ENCODE assay signal across 8 cellular contexts in the genomic region with DNA sequence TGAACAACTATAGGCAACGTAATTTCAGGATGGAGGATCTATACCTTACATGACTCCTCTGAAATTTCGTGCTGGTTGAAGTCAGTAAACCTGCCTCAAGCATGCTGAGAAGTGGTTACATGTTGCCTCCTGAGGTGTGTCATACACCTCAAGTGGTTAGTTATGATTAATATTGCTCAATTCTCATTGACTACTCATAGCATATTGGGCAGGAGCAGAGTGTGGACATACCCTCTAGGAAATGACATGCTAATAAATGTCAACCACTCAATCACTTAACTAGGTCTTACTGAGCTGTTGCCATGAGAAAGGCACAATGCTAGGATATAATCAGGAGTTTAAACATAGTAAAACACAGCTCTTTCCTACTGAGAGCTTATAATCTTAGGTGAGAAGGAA. TPM values are rescaled to one million over a fixed set of nuclear protein-coding genes. Genes with fewer than 3 reads are reported as not detected.
A peak's percentile ranks its signal among the peaks of the same experiment; 100 is the strongest.
DNase-seq lines count a peak whose midpoint lies in the region; ATAC-seq and TF ChIP-seq lines count a peak whose summit lies in the region.

No MANE protein-coding gene starts in this region.

- H3K27ac ChIP-seq in vagina, result peak overlapping the region; percentile 70

- ATAC-seq in activated CD8-positive, alpha-beta T cell treated with anti-CD3 and anti-CD28 coated beads, Interleukin-2, amount 10 ng/mL, durations not matched to agents 7 days and 5 days, result peak; percentile 23
- ATAC-seq in HG02678 (IDR thresholded peaks at IDR 0.05; ENCODE audit: unreplicated experiment), result no peak

- CTCF ChIA-PET in activated CD8-positive, alpha-beta T cell treated with anti-CD3 and anti-CD28 coated beads, Interleukin-2, amount 10 ng/mL, durations not matched to agents 7 days and 5 days (lab: Charles Lee), result interaction anchor here (0.9 to 3.9 kb wide), 6 partner anchors 11 to 88 kb away, joined by 3 to 27 read pairs (median 4); no protein-coding TSS in a partner anchor

- in situ Hi-C loops in KBM-7 (cut with MboI; ENCODE audit: low pct_unique_long_range_greater_than_20kb, low sequenced_read_pairs), result no loop called here

- H3K4me3 Mint-ChIP-seq in activated CD8-positive, alpha-beta T cell treated with anti-CD3 and anti-CD28 coated beads, Interleukin-2, amount 10 ng/mL, durations not matched to agents 7 days and 5 days, result no peak overlapping the region

- TF ChIP-seq POLR2A in vagina (IDR thresholded peaks at IDR 0.05), result no peak

- H3K9me3 ChIP-seq in vagina, result no peaks in the 10 kb centered on the region

- H3K4me3 ChIP-seq in vagina, result no peak overlapping the region
- no peak overlapping the region for H3K4me3 ChIP-seq in H7 (ENCODE audit: insufficient read depth, low read depth, low read length)

- H3K36me3 Mint-ChIP-seq in activated CD8-positive, alpha-beta T cell treated with anti-CD3 and anti-CD28 coated beads, Interleukin-2, amount 10 ng/mL, durations not matched to agents 7 days and 5 days (ENCODE audit: low read depth), result no peaks in the 10 kb centered on the region

- peaks cover 8% of the 10 kb centered on the region for H3K27me3 Mint-ChIP-seq in activated CD8-positive, alpha-beta T cell treated with anti-CD3 and anti-CD28 coated beads, Interleukin-2, amount 10 ng/mL, durations not matched to agents 7 days and 5 days (ENCODE audit: low read depth)

- no peaks in the 10 kb centered on the region for H3K36me3 ChIP-seq in vagina
- no peaks in the 10 kb centered on the region for H3K36me3 ChIP-seq in H7 (replicated peaks; ENCODE audit: control insufficient read depth, insufficient read depth, low read length)

- intact Hi-C loops in vagina (cut with DNase I), result no loop called here

- H3K27ac Mint-ChIP-seq in activated CD8-positive, alpha-beta T cell treated with anti-CD3 and anti-CD28 coated beads, Interleukin-2, amount 10 ng/mL, durations not matched to agents 7 days and 5 days, result peak overlapping the region; percentile 47

- H3K27me3 ChIP-seq in vagina (no peaks in the 10 kb centered on the region), H7 (ENCODE audit: control insufficient read depth, insufficient read depth, low read length) (no peaks in the 10 kb centered on the region)

- peaks cover 29% of the 10 kb centered on the region for H3K4me1 Mint-ChIP-seq in activated CD8-positive, alpha-beta T cell treated with anti-CD3 and anti-CD28 coated beads, Interleukin-2, amount 10 ng/mL, durations not matched to agents 7 days and 5 days (ENCODE audit: low read depth)

- H3K9me3 Mint-ChIP-seq in activated CD8-positive, alpha-beta T cell treated with anti-CD3 and anti-CD28 coated beads, Interleukin-2, amount 10 ng/mL, durations not matched to agents 7 days and 5 days (ENCODE audit: insufficient read depth), result no peaks in the 10 kb centered on the region

- POLR2A ChIA-PET in activated CD8-positive, alpha-beta T cell treated with anti-CD3 and anti-CD28 coated beads, Interleukin-2, amount 10 ng/mL, durations not matched to agents 7 days and 5 days (lab: Charles Lee), result interaction anchor here (1.0 to 1.5 kb wide), 3 partner anchors 37 to 42 kb away, joined by 3 read pairs; partner anchors contain the start of gene THEM4

- TF ChIP-seq CTCF in vagina (IDR thresholded peaks at IDR 0.05), result no peak

- peak; percentile 21 to 23 for DNase-seq in stimulated activated CD8-positive, alpha-beta memory T cell treated with anti-CD3 and anti-CD28 coated beads, Interleukin-15, amount 100 ng/mL, for 48 hours (ENCODE audit: low read depth in 2 of 2)
- DNase-seq in stimulated activated CD8-positive, alpha-beta memory T cell treated with anti-CD3 and anti-CD28 coated beads, Interleukin-4, amount 100 ng/mL, for 48 hours, result no peak
- no peak for DNase-seq in activated CD8-positive, alpha-beta T cell treated with anti-CD3 and anti-CD28 coated beads, Interleukin-2, amount 10 ng/mL, durations not matched to agents 7 days and 5 days
- DNase-seq in kidney tubule cell (ENCODE audit: low spot score) (peak; percentile 86), vagina (ENCODE audit: extremely low spot score in 2 of 2) (no peak), KBM-7 (no peak), H7 (no peak)

- peaks cover 34% of the 10 kb centered on the region for H3K4me1 ChIP-seq in vagina

RNA-seq across cellular contexts. Expression of gene THEM4, which starts 37.1 kb away (rescaled TPM):
- 10 to 100 TPM; 29.8 to 31.7 TPM for total RNA-seq in activated CD8-positive, alpha-beta T cell treated with anti-CD3 and anti-CD28 coated beads, Interleukin-2, amount 10 ng/mL, durations not matched to agents 7 days and 5 days
- 26.8 TPM for total RNA-seq in vagina
- total RNA-seq in H7 (2014; rRNA removed; shearing (Covaris generic)), result 21.4 and 22.6 TPM in 2 replicates

RNA-seq across cellular contexts. Expression of gene S100A10, which starts 47.3 kb away (rescaled TPM):
- total RNA-seq in activated CD8-positive, alpha-beta T cell treated with anti-CD3 and anti-CD28 coated beads, Interleukin-2, amount 10 ng/mL, durations not matched to agents 7 days and 5 days, result 100 to 1,000 TPM; 540 to 571 TPM
- 176 TPM for total RNA-seq in vagina
- total RNA-seq in H7 (2014; rRNA removed; shearing (Covaris generic)), result 102 and 116 TPM in 2 replicates

Comparison
In these comparisons a context has a peak if more than half of its experiments do, and no peak if none do; other contexts are left out.
1. DNase-seq: peak in stimulated activated CD8-positive, alpha-beta memory T cell treated with anti-CD3 and anti-CD28 coated beads, Interleukin-15, amount 100 ng/mL, for 48 hours (2 of 2) and kidney tubule cell (single experiment); none in stimulated activated CD8-positive, alpha-beta memory T cell treated with anti-CD3 and anti-CD28 coated beads, Interleukin-4, amount 100 ng/mL, for 48 hours (single experiment), activated CD8-positive, alpha-beta T cell treated with anti-CD3 and anti-CD28 coated beads, Interleukin-2, amount 10 ng/mL, durations not matched to agents 7 days and 5 days (single experiment), vagina (0 of 2), KBM-7 (single experiment) and H7 (single experiment).